In genomic region chr1:114135806-114136205, GRCh38 we compare ENCODE assay signal across 31 cellular contexts. TPM values are rescaled to one million over a fixed set of nuclear protein-coding genes. Genes with fewer than 3 reads are reported as not detected.
"Had no signal": no experiment of that assay in that cellular context is flagged by ENCODE, and none has a peak within 500 bp of the region (broad histone marks: within the 10 kb centered on the region; RNA-seq: fewer than 3 reads in every experiment).

No MANE protein-coding gene starts in this region.

- H3K4me3 ChIP-seq: esophagus muscularis mucosa, gastrocnemius medialis had no signal

- ATAC-seq: activated CD4-positive, CD25-positive, alpha-beta regulatory T cell treated with anti-CD3 and anti-CD28 coated beads, Interleukin-2, amount 50 U/mL, for 24 hours; activated CD8-positive, alpha-beta T cell treated with anti-CD3 and anti-CD28 coated beads for 36 hours; activated T-cell treated with anti-CD3 and anti-CD28 coated beads, Interleukin-2, amount 50 U/mL, for 4 hours; effector memory CD8-positive, alpha-beta T cell; foreskin keratinocyte; gastrocnemius medialis had no signal

- H3K27me3 ChIP-seq: gastrocnemius medialis had no signal

- H3K36me3 ChIP-seq: brain microvascular endothelial cell, esophagus muscularis mucosa, gastrocnemius medialis had no signal

- H3K9me3 ChIP-seq: esophagus muscularis mucosa, gastrocnemius medialis had no signal

- H3K4me1 ChIP-seq: esophagus muscularis mucosa, foreskin keratinocyte had no signal

- H3K9me3 Mint-ChIP-seq: activated B cell treated with CpG ODN at 0.5 μM for 24 hours; activated CD8-positive, alpha-beta T cell treated with anti-CD3 and anti-CD28 coated beads for 36 hours; activated T-cell treated with anti-CD3 and anti-CD28 coated beads, Interleukin-2, amount 50 U/mL, for 4 hours; activated T-helper 1 cell treated with anti-CD3 and anti-CD28 coated beads, Interleukin-12 subunit alpha, Interleukin-12 subunit beta, Interleukin-2, Interleukin-4 antibody, amounts not matched to agents 30 ng/mL and 10 ng/mL and 1 ng/mL, durations not matched to agents 14 hours and 24 hours and 36 hours; activated T-helper 2 cell treated with anti-CD3 and anti-CD28 coated beads, Interferon-gamma antibody, Interleukin-2, Interleukin-4, amounts not matched to agents 10 μg/mL and 5 μg/mL and 100 μg/mL, durations not matched to agents 14 hours and 24 hours and 36 hours; effector memory CD8-positive, alpha-beta T cell had no signal

- DNase-seq: activated B cell treated with CpG ODN at 0.5 μM for 24 hours; activated CD4-positive, alpha-beta T cell treated with anti-CD3 and anti-CD28 coated beads for 48 hours; activated CD4-positive, alpha-beta T cell treated with anti-CD3 and anti-CD28 coated beads, Interleukin-2, amount 50 U/mL, for 1 hour; activated CD4-positive, alpha-beta T cell treated with anti-CD3 and anti-CD28 coated beads, Interleukin-2, amount 50 U/mL, for 48 hours; activated CD8-positive, alpha-beta memory T cell treated with anti-CD3 and anti-CD28 coated beads for 24 hours; activated CD8-positive, alpha-beta T cell treated with anti-CD3 and anti-CD28 coated beads for 36 hours; activated gamma-delta T cell treated with Interleukin-2 at 50 U/mL for 16 hours; activated naive CD4-positive, alpha-beta T cell treated with anti-CD3 and anti-CD28 coated beads, Interleukin-2, amount 50 U/mL, for 16 hours; activated naive CD4-positive, alpha-beta T cell treated with Interleukin-2 at 50 U/mL for 16 hours; activated T-cell treated with anti-CD3 and anti-CD28 coated beads, Interleukin-2, amount 50 U/mL, for 4 hours; amniotic stem cell; anterior cingulate cortex; brain microvascular endothelial cell; caudate nucleus; cortex of kidney; dermis blood vessel endothelial cell; effector CD4-positive, alpha-beta T cell; effector memory CD8-positive, alpha-beta T cell; erythroblast; foreskin keratinocyte; gastrocnemius medialis; glutamatergic neuron; T-helper 2 cell had no signal

- H3K4me1 Mint-ChIP-seq: activated B cell treated with CpG ODN at 0.5 μM for 24 hours had no signal

- H3K27ac Mint-ChIP-seq: activated B cell treated with CpG ODN at 0.5 μM for 24 hours; activated CD8-positive, alpha-beta T cell treated with anti-CD3 and anti-CD28 coated beads for 36 hours; activated naive CD8-positive, alpha-beta T cell; activated T-helper 1 cell treated with anti-CD3 and anti-CD28 coated beads, Interleukin-12 subunit alpha, Interleukin-12 subunit beta, Interleukin-2, Interleukin-4 antibody, amounts not matched to agents 30 ng/mL and 10 ng/mL and 1 ng/mL, durations not matched to agents 14 hours and 24 hours and 36 hours; activated T-helper 2 cell treated with anti-CD3 and anti-CD28 coated beads, Interferon-gamma antibody, Interleukin-2, Interleukin-4, amounts not matched to agents 10 μg/mL and 5 μg/mL and 100 μg/mL, durations not matched to agents 14 hours and 24 hours and 36 hours; effector memory CD8-positive, alpha-beta T cell had no signal

- H3K27ac ChIP-seq: brain microvascular endothelial cell, esophagus muscularis mucosa, foreskin keratinocyte, gastrocnemius medialis had no signal

- H3K36me3 Mint-ChIP-seq: activated naive CD8-positive, alpha-beta T cell had no signal

- H3K4me3 Mint-ChIP-seq: activated B cell treated with CpG ODN at 0.5 μM for 24 hours; activated CD8-positive, alpha-beta T cell treated with anti-CD3 and anti-CD28 coated beads for 36 hours; activated naive CD8-positive, alpha-beta T cell; activated T-cell treated with anti-CD3 and anti-CD28 coated beads, Interleukin-2, amount 50 U/mL, for 4 hours; activated T-helper 1 cell treated with anti-CD3 and anti-CD28 coated beads, Interleukin-12 subunit alpha, Interleukin-12 subunit beta, Interleukin-2, Interleukin-4 antibody, amounts not matched to agents 30 ng/mL and 10 ng/mL and 1 ng/mL, durations not matched to agents 14 hours and 24 hours and 36 hours; effector memory CD8-positive, alpha-beta T cell had no signal

RNA-seq across cellular contexts. Expression of gene SYT6, which starts 17.9 kb away (rescaled TPM):
- total RNA-seq: activated B cell treated with CpG ODN at 0.5 μM for 24 hours; activated CD8-positive, alpha-beta T cell treated with anti-CD3 and anti-CD28 coated beads for 36 hours; activated T-cell treated with anti-CD3 and anti-CD28 coated beads, Interleukin-2, amount 50 U/mL, for 4 hours; activated T-helper 1 cell treated with anti-CD3 and anti-CD28 coated beads, Interleukin-12 subunit alpha, Interleukin-12 subunit beta, Interleukin-2, Interleukin-4 antibody, amounts not matched to agents 30 ng/mL and 10 ng/mL and 1 ng/mL, durations not matched to agents 14 hours and 24 hours and 36 hours; activated T-helper 2 cell treated with anti-CD3 and anti-CD28 coated beads, Interferon-gamma antibody, Interleukin-2, Interleukin-4, amounts not matched to agents 10 μg/mL and 5 μg/mL and 100 μg/mL, durations not matched to agents 14 hours and 24 hours and 36 hours; bronchial epithelial cell; chondrocyte; dermis blood vessel endothelial cell; foreskin keratinocyte; T-helper 1 cell treated with Interleukin-12 subunit alpha and Interleukin-12 subunit beta and Interleukin-4 antibody, amounts not matched to agents 30 ng/mL and 1 ng/mL, for 36 hours had no signal
